8 cellular contexts compared by ENCODE assay signal in the genomic region with DNA sequence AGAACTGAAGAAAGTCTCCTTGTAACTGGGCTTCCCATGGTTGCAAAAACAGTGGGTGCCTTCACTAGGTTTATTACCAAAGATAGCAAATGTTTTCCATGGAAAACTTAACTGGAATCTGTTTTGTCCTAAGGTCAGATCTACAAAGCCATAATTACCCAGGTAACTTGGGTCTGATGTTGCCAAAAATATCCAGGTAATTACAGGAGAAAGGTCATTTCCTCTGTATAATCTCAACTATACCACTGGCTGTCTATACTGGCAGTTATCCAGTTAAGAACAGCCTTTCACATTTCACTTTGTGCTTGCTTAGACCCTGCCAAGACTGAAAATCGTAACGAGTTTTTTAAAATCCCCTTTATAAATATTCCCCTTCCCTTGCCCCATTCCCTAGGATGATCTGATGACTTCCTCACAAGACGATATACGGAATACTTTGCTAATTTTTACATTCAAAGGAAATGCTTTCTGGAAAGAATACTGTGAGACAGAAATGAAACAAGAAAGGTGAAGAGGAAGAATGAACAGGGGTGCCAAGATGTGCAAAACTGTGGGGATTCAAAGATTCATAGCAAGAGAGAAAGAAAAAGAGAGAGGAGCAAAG.
DNase-seq lines count a peak whose midpoint lies in the region; ATAC-seq and TF ChIP-seq lines count a peak whose summit lies in the region.

No MANE protein-coding gene starts in this region.

- peaks cover 16 to 35% (median 28%) of the 10 kb centered on the region in 3 donors for H3K4me1 ChIP-seq in skeletal muscle tissue (ENCODE audit: control insufficient read depth in 3 of 3, insufficient read depth in 3 of 3, low read length in 3 of 3)

- ATAC-seq in T-cell (replicated peaks in 1 of 4) (no peak), GM18498 (IDR thresholded peaks at IDR 0.05; ENCODE audit: unreplicated experiment) (no peak), HG02588 (IDR thresholded peaks at IDR 0.05; ENCODE audit: unreplicated experiment) (no peak)

- peak overlapping the region; percentile 55 for H3K27ac ChIP-seq in skeletal muscle tissue (ENCODE audit: low read depth, low read length)

- DNase-seq in DMS153 treated with DMSO at 0.1 percent for 48 hours (lab: John Stamatoyannopoulos, UW; ENCODE audit: unreplicated experiment), result peak; percentile 37
- no peak for DNase-seq in DMS153 (lab: John Stamatoyannopoulos, UW)
- no peak for DNase-seq in T-cell
- no peak for DNase-seq in glutamatergic neuron
- no peak for DNase-seq in RPMI8226

- peak overlapping the region in 2 of 3 donors; percentile 50 to 63 for H3K9ac ChIP-seq in skeletal muscle tissue (ENCODE audit: low read depth in 1 of 3, low read length in 3 of 3)

- no peak for TF ChIP-seq CTCF in glutamatergic neuron (IDR thresholded peaks at IDR 0.05; ENCODE audit: partially characterized antibody, unreplicated experiment)

- H3K9me3 ChIP-seq in skeletal muscle tissue (ENCODE audit: control insufficient read depth in 3 of 3, low read length in 3 of 3), result no peaks in the 10 kb centered on the region

- H3K27me3 Mint-ChIP-seq in T-cell (no peaks in the 10 kb centered on the region), glutamatergic neuron (ENCODE audit: unreplicated experiment) (peaks cover 14% of the 10 kb centered on the region)

- H3K27ac Mint-ChIP-seq in T-cell (peak overlapping the region; percentile 79 to 81), glutamatergic neuron (ENCODE audit: unreplicated experiment) (peak overlapping the region; percentile 99)

- CTCF ChIA-PET in T-cell (lab: Charles Lee), result interaction anchor here (0.6 to 1.4 kb wide), 7 partner anchors 27 to 204 kb away, joined by 3 to 6 read pairs (median 3); no protein-coding TSS in a partner anchor

- no peaks in the 10 kb centered on the region for H3K9me3 Mint-ChIP-seq in T-cell
- H3K9me3 Mint-ChIP-seq in glutamatergic neuron (ENCODE audit: unreplicated experiment), result peaks cover 21% of the 10 kb centered on the region

- peak overlapping the region; percentile 68 to 76 (median 75) for H3K4me3 Mint-ChIP-seq in T-cell
- H3K4me3 Mint-ChIP-seq in glutamatergic neuron (ENCODE audit: unreplicated experiment), result peak overlapping the region; percentile 83

- POLR2A ChIA-PET in T-cell (lab: Charles Lee), result interaction anchor here (0.7 to 1.0 kb wide), 2 partner anchors 22 to 324 kb away, joined by 3 to 4 read pairs; no protein-coding TSS in a partner anchor

- peak overlapping the region; percentile 51 to 68 (median 67) for H3K4me3 ChIP-seq in skeletal muscle tissue (ENCODE audit: low read length in 3 of 3)

- no peaks in the 10 kb centered on the region for H3K36me3 ChIP-seq in skeletal muscle tissue (ENCODE audit: control insufficient read depth in 3 of 3, insufficient read depth in 3 of 3, low read length in 3 of 3)

- H3K4me1 Mint-ChIP-seq in T-cell, result peaks cover 23 to 44% (median 27%) of the 10 kb centered on the region in 3 donors
- peaks cover 78% of the 10 kb centered on the region for H3K4me1 Mint-ChIP-seq in glutamatergic neuron (ENCODE audit: low read depth, unreplicated experiment)

- no peaks in the 10 kb centered on the region for H3K27me3 ChIP-seq in skeletal muscle tissue (ENCODE audit: control insufficient read depth in 3 of 3, insufficient read depth in 3 of 3, low read length in 3 of 3)

- no peaks in the 10 kb centered on the region for H3K36me3 Mint-ChIP-seq in T-cell
- no peaks in the 10 kb centered on the region for H3K36me3 Mint-ChIP-seq in glutamatergic neuron (ENCODE audit: unreplicated experiment)
